In genomic region chr1:112840631-112841624, GRCh38 we compare ENCODE assay signal across 9 cellular contexts.
DNase-seq lines count a peak whose midpoint lies in the region; ATAC-seq and TF ChIP-seq lines count a peak whose summit lies in the region.
"Had no signal": no experiment of that assay in that cellular context is flagged by ENCODE, and none has a peak within 500 bp of the region (broad histone marks: within the 10 kb centered on the region; RNA-seq: fewer than 3 reads in every experiment).

No MANE protein-coding gene starts in this region.

- CTCF ChIA-PET in HEK293 (lab: Yijun Ruan, JAX): interaction anchor here (0.7 to 0.9 kb wide), 2 partner anchors 125 to 129 kb away, joined by 3 read pairs; no protein-coding TSS in a partner anchor
- CTCF ChIA-PET in CD4-positive, alpha-beta T cell (lab: Charles Lee): no interaction called here

- H3K4me1 ChIP-seq in HEK293 (ENCODE audit: control insufficient read depth, insufficient read depth, low read length): peaks cover 3% of the 10 kb centered on the region; the same call in 1 of the 2 replicates

- H3K27ac Mint-ChIP-seq in immature natural killer cell: peak overlapping the region in 2 of 6 donors; percentile 22 to 29
- no peak overlapping the region for H3K27ac Mint-ChIP-seq in CD4-positive, alpha-beta T cell
- H3K27ac Mint-ChIP-seq in mesothelial cell of epicardium: no peak overlapping the region

- H3K27me3 ChIP-seq in CD4-positive, alpha-beta T cell (ENCODE audit: control insufficient read depth, insufficient read depth, low read length): no peaks in the 10 kb centered on the region
- H3K27me3 ChIP-seq: heart left ventricle had no signal

- H3K4me3 ChIP-seq in HEK293 (ENCODE audit: low read depth, low read length): no peak overlapping the region
- H3K4me3 ChIP-seq: heart left ventricle had no signal

- peaks cover 15 to 21% of the 10 kb centered on the region in 2 donors for H3K4me1 Mint-ChIP-seq in immature natural killer cell
- H3K4me1 Mint-ChIP-seq in CD4-positive, alpha-beta T cell (ENCODE audit: low read depth): peaks cover 14% of the 10 kb centered on the region
- H3K4me1 Mint-ChIP-seq in mesothelial cell of epicardium: peaks cover 2% of the 10 kb centered on the region

- TF ChIP-seq CTCF in HEK293 (tag by site-specific recombination; IDR thresholded peaks at IDR 0.05) (no peak), mesothelial cell of epicardium (IDR thresholded peaks at IDR 0.05; ENCODE audit: unreplicated experiment) (no peak)
- TF ChIP-seq CTCF in CD4-positive, alpha-beta T cell (IDR thresholded peaks at IDR 0.05): no peak

- H3K36me3 Mint-ChIP-seq in immature natural killer cell (no peaks in the 10 kb centered on the region), mesothelial cell of epicardium (no peaks in the 10 kb centered on the region)
- no peaks in the 10 kb centered on the region for H3K36me3 Mint-ChIP-seq in CD4-positive, alpha-beta T cell (ENCODE audit: low read depth)

- no peak for ATAC-seq in CD4-positive, alpha-beta T cell (ENCODE audit: poor library complexity)

- H3K4me3 Mint-ChIP-seq in immature natural killer cell (peak overlapping the region; percentile 40 to 64 (median 62)), mesothelial cell of epicardium (no peak overlapping the region)
- H3K4me3 Mint-ChIP-seq in CD4-positive, alpha-beta T cell: no peak overlapping the region

- no peaks in the 10 kb centered on the region for H3K9me3 ChIP-seq in HEK293 (ENCODE audit: control insufficient read depth, insufficient read depth, low read depth, low read length)
- H3K9me3 ChIP-seq in CD4-positive, alpha-beta T cell (ENCODE audit: control insufficient read depth, low read length): no peaks in the 10 kb centered on the region
- H3K9me3 ChIP-seq: heart left ventricle had no signal

- H3K36me3 ChIP-seq in HEK293 (ENCODE audit: control insufficient read depth in 2 of 2, insufficient read depth in 1 of 2, low read length in 2 of 2): no peaks in the 10 kb centered on the region; a peak in 1 of 3 replicates
- H3K36me3 ChIP-seq: heart left ventricle had no signal

- no peak overlapping the region for H3K27ac ChIP-seq in HEK293 (ENCODE audit: extremely low read depth, low read depth, low read length)
- H3K27ac ChIP-seq in CD4-positive, alpha-beta T cell (ENCODE audit: low read depth, low read length): no peak overlapping the region

- no peaks in the 10 kb centered on the region for H3K9me3 Mint-ChIP-seq in immature natural killer cell
- H3K9me3 Mint-ChIP-seq in CD4-positive, alpha-beta T cell: no peaks in the 10 kb centered on the region
- H3K9me3 Mint-ChIP-seq in mesothelial cell of epicardium: no peaks in the 10 kb centered on the region

- POLR2A ChIA-PET in HEK293 (lab: Yijun Ruan, JAX): no interaction called here
- POLR2A ChIA-PET in CD4-positive, alpha-beta T cell (lab: Charles Lee): no interaction called here

- H3K27me3 Mint-ChIP-seq in immature natural killer cell (ENCODE audit: low read depth in 3 of 3): peaks cover 5 to 17% (median 6%) of the 10 kb centered on the region in 3 donors
- peaks cover 26% of the 10 kb centered on the region for H3K27me3 Mint-ChIP-seq in CD4-positive, alpha-beta T cell
- H3K27me3 Mint-ChIP-seq in mesothelial cell of epicardium (ENCODE audit: low read depth): no peaks in the 10 kb centered on the region

- DNase-seq in EH (ENCODE audit: low read depth) (peak; percentile 25), NCI-H345 treated with DMSO at 0.1 percent for 48 hours (lab: John Stamatoyannopoulos, UW; ENCODE audit: unreplicated experiment) (peak; percentile 56), immature natural killer cell (peak; percentile 2 to 56 (median 9)), mesothelial cell of epicardium (ENCODE audit: low spot score in 2 of 2, unreplicated experiment in 2 of 2) (no peak), NCI-H2171 treated with DMSO at 0.1 percent for 48 hours (lab: John Stamatoyannopoulos, UW) (no peak), HPDE6-E6E7 (ENCODE audit: extremely low spot score) (no peak)
- no peak for DNase-seq in CD4-positive, alpha-beta T cell
- DNase-seq: heart left ventricle had no signal

- intact Hi-C loops in CD4-positive, alpha-beta T cell (cut with DNase I, micrococcal nuclease): no loop called here

TF ChIP-seq in HEK293, 187 proteins besides CTCF, POLR2A, EP300 and RAD21 (continues in another document):
- TF ChIP-seq ZNF585B (tag by site-specific recombination; IDR thresholded peaks at IDR 0.05) (peak; percentile 33; the same call in 1 of the 2 replicates), ZNF121 (tag by site-specific recombination; IDR thresholded peaks at IDR 0.05) (peak; percentile 38; the same call in 1 of the 2 replicates), ZEB2 (tag by site-specific recombination; IDR thresholded peaks at IDR 0.05) (0 out of 2 replicates have a peak, but pooled peaks have one; percentile 27), TRIM28 (IDR thresholded peaks at IDR 0.05; ENCODE audit: borderline replicate concordance, low read length) (peak; percentile 27; the same call in 1 of the 2 replicates), PRDM10 (tag by site-specific recombination; IDR thresholded peaks at IDR 0.05) (peak; percentile 39; the same call in 1 of the 2 replicates), GFI1B (tag by site-specific recombination; IDR thresholded peaks at IDR 0.05) (0 out of 2 replicates have a peak, but pooled peaks have one; percentile 31), SCRT2 (tag by site-specific recombination; IDR thresholded peaks at IDR 0.05) (no peak), FEZF1 (tag by site-specific recombination; IDR thresholded peaks at IDR 0.05) (peak; percentile 48; the same call in 1 of the 2 replicates), ZNF843 (tag by site-specific recombination; IDR thresholded peaks at IDR 0.05) (0 out of 2 replicates have a peak, but pooled peaks have one; percentile 12), ZFHX2 (tag by site-specific recombination; conservative IDR thresholded peaks at IDR 0.05) (peak; percentile 48; the same call in 1 of the 2 replicates), ZNF157 (tag by site-specific recombination; IDR thresholded peaks at IDR 0.05) (no peak), ZNF350 (tag by site-specific recombination; IDR thresholded peaks at IDR 0.05) (no peak), KLF1 (tag by site-specific recombination; IDR thresholded peaks at IDR 0.05) (peak; percentile 59), ZNF610 (tag by site-specific recombination; IDR thresholded peaks at IDR 0.05; ENCODE audit: borderline replicate concordance) (0 out of 2 replicates have a peak, but pooled peaks have one; percentile 21), PRDM6 (tag by site-specific recombination; IDR thresholded peaks at IDR 0.05) (peak; percentile 62), OSR2 (tag by site-specific recombination; IDR thresholded peaks at IDR 0.05) (peak; percentile 43; the same call in 1 of the 2 replicates), ZNF560 (tag by site-specific recombination; IDR thresholded peaks at IDR 0.05; ENCODE audit: borderline replicate concordance) (no peak)

Comparison
In these comparisons a context has a peak if more than half of its experiments do, and no peak if none do; other contexts are left out.
1. DNase-seq: peak in EH (single experiment), NCI-H345 treated with DMSO at 0.1 percent for 48 hours (single experiment) and immature natural killer cell (3 of 3); none in CD4-positive, alpha-beta T cell (0 of 10), mesothelial cell of epicardium (0 of 2), NCI-H2171 treated with DMSO at 0.1 percent for 48 hours (single experiment) and HPDE6-E6E7 (single experiment).
2. H3K4me3 Mint-ChIP-seq: peak in immature natural killer cell (5 of 5); none in CD4-positive, alpha-beta T cell (single experiment) and mesothelial cell of epicardium (single experiment).